In the genomic region with DNA sequence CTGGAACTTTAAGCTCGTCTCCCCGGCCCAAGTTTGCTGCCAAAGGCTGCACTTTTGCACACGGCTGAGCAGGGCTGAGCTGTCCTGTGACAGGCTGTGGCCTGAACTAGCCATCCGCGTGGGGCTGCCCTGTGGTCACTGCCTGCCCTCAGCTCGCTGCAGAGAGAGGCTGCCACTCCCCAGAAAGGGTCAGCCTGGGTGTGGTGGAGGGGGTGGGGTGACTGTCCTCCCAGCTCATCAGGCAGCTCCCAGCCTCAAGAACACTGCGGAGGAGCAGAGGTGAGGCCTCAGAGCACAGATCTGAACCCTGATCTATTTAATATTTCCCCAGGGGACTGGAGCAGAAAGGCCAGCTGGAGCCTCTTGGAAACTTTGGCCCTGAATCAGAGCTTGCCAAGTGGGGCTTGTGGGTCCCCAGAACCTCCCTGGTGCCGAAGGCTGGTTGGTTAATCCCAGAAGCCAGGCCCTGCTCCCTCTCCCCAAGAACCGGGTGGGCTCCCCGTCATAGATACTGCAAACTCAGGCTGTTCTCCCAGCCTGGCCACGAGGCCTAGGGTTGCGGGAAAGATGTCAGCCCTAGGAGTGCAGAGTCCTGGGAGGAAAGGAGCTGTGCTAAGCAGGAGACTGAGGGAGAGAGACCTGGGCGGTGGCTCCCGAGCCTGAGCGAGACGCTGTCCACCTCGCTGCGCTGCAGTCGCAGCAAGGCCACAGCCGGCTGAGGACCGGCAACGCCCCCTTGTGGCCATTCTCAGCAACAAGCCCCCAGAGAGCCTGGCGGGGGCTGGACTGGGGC, we compare ENCODE assay signal across 8 cellular contexts.
A peak's percentile ranks its signal among the peaks of the same experiment; 100 is the strongest.
DNase-seq lines count a peak whose midpoint lies in the region; ATAC-seq and TF ChIP-seq lines count a peak whose summit lies in the region.

No MANE protein-coding gene starts in this region.

- no peaks in the 10 kb centered on the region for H3K27me3 ChIP-seq in mucosa of rectum (ENCODE audit: control insufficient read depth in 2 of 2, insufficient read depth in 2 of 2, low read length in 2 of 2)

- peak; percentile 92 for TF ChIP-seq CTCF in epithelial cell of esophagus (IDR thresholded peaks at IDR 0.05; ENCODE audit: insufficient read depth, low read depth, low read length, missing control alignments)

- peak; percentile 88 for DNase-seq in ELR (ENCODE audit: low read depth)
- DNase-seq in HT-29 (ENCODE audit: low spot score): peak; percentile 84
- DNase-seq in NOMO-1 treated with dmso at 0.1 percent for 144 hours (lab: John Stamatoyannopoulos, UW; ENCODE audit: unreplicated experiment): peak; percentile 60
- peak; percentile 39 for DNase-seq in activated T-cell treated with anti-CD3 and anti-CD28 coated beads for 1 hour (ENCODE audit: low read depth)
- peak; percentile 75 for DNase-seq in epithelial cell of esophagus (ENCODE audit: low read depth)
- peak; percentile 59 to 63 for DNase-seq in stimulated activated CD8-positive, alpha-beta memory T cell treated with anti-CD3 and anti-CD28 coated beads, Interleukin-2, amount 100 ng/mL, for 48 hours (ENCODE audit: low read depth in 2 of 2)

- H3K9me3 ChIP-seq in mucosa of rectum (ENCODE audit: control insufficient read depth in 2 of 2, low read length in 2 of 2): no peaks in the 10 kb centered on the region

- peak overlapping the region; percentile 26 to 38 for H3K9ac ChIP-seq in mucosa of rectum (ENCODE audit: low read depth in 1 of 2, low read length in 2 of 2)

- ATAC-seq in GM18861 (IDR thresholded peaks at IDR 0.05; ENCODE audit: unreplicated experiment): no peak

- no peak overlapping the region for H3K4me3 ChIP-seq in epithelial cell of esophagus (ENCODE audit: low read length)
- no peak overlapping the region for H3K4me3 ChIP-seq in mucosa of rectum (ENCODE audit: low read length in 2 of 2)

- H3K27ac ChIP-seq in mucosa of rectum (ENCODE audit: low read depth in 2 of 2, low read length in 2 of 2): peak overlapping the region; percentile 63 to 71

- no peaks in the 10 kb centered on the region for H3K36me3 ChIP-seq in mucosa of rectum (ENCODE audit: control insufficient read depth in 2 of 2, insufficient read depth in 2 of 2, low read length in 2 of 2)

- H3K4me1 ChIP-seq in mucosa of rectum (ENCODE audit: control insufficient read depth in 2 of 2, insufficient read depth in 2 of 2, low read length in 2 of 2): peaks cover 12 to 14% of the 10 kb centered on the region in 2 donors
